Comparison of ENCODE assay signal across 1 cellular context in the genomic region with DNA sequence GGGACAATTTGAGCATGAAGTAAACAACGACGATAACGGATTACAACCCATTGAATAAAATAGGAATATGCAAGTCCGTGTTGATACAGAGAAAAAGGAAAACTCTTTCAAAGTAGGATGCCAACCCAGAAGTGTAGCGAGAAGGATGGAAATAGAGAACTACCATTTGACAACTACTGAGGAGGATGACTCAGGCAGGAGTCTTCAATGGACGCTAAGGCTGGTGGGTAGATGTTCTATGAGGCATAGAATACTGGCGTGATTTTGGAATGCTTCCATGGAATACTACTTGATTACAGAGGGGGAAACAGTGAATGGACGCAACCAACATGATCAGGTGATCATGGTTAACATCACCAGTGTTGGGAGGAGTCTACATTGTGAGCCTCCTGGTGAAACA.
TF ChIP-seq lines count a peak whose summit lies in the region.

No MANE protein-coding gene starts in this region.

TF ChIP-seq in H1, 55 proteins besides CTCF, POLR2A, EP300 and RAD21 (continued from another document):
- no peak for TF ChIP-seq CHD7 (IDR thresholded peaks at IDR 0.05; ENCODE audit: insufficient replicate concordance, low read length)
- no peak for TF ChIP-seq USF2 (IDR thresholded peaks at IDR 0.05; ENCODE audit: low read length)
- no peak for TF ChIP-seq POU5F1 (IDR thresholded peaks at IDR 0.05; ENCODE audit: low read depth, low read length)
- no peak for TF ChIP-seq NANOG (IDR thresholded peaks at IDR 0.05; ENCODE audit: insufficient read depth, low read depth, low read length, poor library complexity, severe bottlenecking)
- no peak for TF ChIP-seq TAF1 (IDR thresholded peaks at IDR 0.05; ENCODE audit: low read depth, low read length)
- TF ChIP-seq SIRT6 (IDR thresholded peaks at IDR 0.05; ENCODE audit: low read length), result no peak
- TF ChIP-seq FOSL1 (IDR thresholded peaks at IDR 0.05; ENCODE audit: insufficient read depth, low read depth, low read length), result no peak
- TF ChIP-seq SP2 (IDR thresholded peaks at IDR 0.05; ENCODE audit: low read length), result no peak
- no peak for TF ChIP-seq HDAC2 (IDR thresholded peaks at IDR 0.05; ENCODE audit: borderline replicate concordance in 1 of 2, low read depth in 2 of 2, low read length in 2 of 2)
TF ChIP-seq in H1: peak in this region for 0.
